In the genomic region with DNA sequence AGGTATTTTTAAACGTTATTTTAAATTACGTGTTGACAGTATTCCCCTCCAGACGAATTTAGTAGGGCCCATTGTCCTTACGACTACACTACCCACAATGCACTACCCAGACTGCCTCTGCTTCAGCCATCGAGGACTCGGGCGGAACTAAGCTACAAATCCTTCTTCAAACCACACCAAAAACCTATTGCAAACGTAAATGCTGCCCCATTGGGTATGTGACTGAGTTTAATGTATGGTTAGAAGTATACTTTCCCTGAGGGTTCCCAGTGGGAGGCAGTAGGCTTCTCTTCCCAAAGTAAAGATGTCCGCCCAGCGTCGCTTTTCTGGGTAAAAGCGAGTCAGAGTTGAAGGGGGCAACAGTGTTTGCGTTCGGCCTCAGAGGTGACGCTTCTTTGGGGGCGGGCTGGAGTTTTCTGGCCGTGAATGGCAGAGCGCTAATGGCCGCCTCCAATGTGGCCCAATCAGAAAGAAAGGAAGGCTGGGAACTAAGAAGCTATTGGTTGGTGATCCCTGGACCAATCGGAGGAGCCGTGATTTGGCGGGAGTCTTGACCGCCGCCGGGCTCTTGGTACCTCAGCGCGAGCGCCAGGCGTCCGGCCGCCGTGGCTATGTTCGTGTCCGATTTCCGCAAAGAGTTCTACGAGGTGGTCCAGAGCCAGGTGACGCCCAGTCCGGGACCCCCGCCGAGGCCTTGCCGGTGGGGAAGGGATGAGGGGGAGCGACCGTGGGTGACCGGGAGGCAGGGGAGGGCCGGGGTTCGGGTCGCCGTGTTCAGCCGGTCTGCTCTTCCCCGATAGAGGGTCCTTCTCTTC, we compare ENCODE assay signal across 1 cellular context.
TF ChIP-seq lines count a peak whose summit lies in the region.

A gene with protein sequence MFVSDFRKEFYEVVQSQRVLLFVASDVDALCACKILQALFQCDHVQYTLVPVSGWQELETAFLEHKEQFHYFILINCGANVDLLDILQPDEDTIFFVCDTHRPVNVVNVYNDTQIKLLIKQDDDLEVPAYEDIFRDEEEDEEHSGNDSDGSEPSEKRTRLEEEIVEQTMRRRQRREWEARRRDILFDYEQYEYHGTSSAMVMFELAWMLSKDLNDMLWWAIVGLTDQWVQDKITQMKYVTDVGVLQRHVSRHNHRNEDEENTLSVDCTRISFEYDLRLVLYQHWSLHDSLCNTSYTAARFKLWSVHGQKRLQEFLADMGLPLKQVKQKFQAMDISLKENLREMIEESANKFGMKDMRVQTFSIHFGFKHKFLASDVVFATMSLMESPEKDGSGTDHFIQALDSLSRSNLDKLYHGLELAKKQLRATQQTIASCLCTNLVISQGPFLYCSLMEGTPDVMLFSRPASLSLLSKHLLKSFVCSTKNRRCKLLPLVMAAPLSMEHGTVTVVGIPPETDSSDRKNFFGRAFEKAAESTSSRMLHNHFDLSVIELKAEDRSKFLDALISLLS (plus strand): TSS at position 563 of the 815 bp plus-strand sequence. CDS start 49 bp downstream, at position 612.

TF ChIP-seq in K562, 482 proteins besides CTCF, POLR2A, EP300 and RAD21 (continued from another document and continues in another):
- TF ChIP-seq, protein P1, sequence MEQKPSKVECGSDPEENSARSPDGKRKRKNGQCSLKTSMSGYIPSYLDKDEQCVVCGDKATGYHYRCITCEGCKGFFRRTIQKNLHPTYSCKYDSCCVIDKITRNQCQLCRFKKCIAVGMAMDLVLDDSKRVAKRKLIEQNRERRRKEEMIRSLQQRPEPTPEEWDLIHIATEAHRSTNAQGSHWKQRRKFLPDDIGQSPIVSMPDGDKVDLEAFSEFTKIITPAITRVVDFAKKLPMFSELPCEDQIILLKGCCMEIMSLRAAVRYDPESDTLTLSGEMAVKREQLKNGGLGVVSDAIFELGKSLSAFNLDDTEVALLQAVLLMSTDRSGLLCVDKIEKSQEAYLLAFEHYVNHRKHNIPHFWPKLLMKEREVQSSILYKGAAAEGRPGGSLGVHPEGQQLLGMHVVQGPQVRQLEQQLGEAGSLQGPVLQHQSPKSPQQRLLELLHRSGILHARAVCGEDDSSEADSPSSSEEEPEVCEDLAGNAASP (IDR thresholded peaks at IDR 0.05), result no peak
- TF ChIP-seq SMAD3 (CRISPR knock-in tag; conservative IDR thresholded peaks at IDR 0.05), result peak; percentile 97
- TF ChIP-seq ZBTB8A (IDR thresholded peaks at IDR 0.05; ENCODE audit: partially characterized antibody), result no peak
- no peak for TF ChIP-seq SMARCB1 (IDR thresholded peaks at IDR 0.05; ENCODE audit: insufficient read length, low read depth)
- TF ChIP-seq STAT6 (CRISPR knock-in tag; IDR thresholded peaks at IDR 0.05), result peak; percentile 99
- TF ChIP-seq ZSCAN32 (CRISPR knock-in tag; IDR thresholded peaks at IDR 0.05), result peak; percentile 83
- no peak for TF ChIP-seq TGIF2 (CRISPR knock-in tag; IDR thresholded peaks at IDR 0.05)
- peak; percentile 99 for TF ChIP-seq RBBP5 (IDR thresholded peaks at IDR 0.05; ENCODE audit: borderline replicate concordance, insufficient read depth, low read length, poor library complexity, severe bottlenecking)
- TF ChIP-seq NFE2 (IDR thresholded peaks at IDR 0.05; ENCODE audit: low read depth), result no peak
- TF ChIP-seq RERE (CRISPR knock-in tag; IDR thresholded peaks at IDR 0.05; ENCODE audit: borderline replicate concordance), result no peak
- TF ChIP-seq KAT2B (IDR thresholded peaks at IDR 0.05; ENCODE audit: low read depth, low read length), result no peak
- TF ChIP-seq, protein P2, sequence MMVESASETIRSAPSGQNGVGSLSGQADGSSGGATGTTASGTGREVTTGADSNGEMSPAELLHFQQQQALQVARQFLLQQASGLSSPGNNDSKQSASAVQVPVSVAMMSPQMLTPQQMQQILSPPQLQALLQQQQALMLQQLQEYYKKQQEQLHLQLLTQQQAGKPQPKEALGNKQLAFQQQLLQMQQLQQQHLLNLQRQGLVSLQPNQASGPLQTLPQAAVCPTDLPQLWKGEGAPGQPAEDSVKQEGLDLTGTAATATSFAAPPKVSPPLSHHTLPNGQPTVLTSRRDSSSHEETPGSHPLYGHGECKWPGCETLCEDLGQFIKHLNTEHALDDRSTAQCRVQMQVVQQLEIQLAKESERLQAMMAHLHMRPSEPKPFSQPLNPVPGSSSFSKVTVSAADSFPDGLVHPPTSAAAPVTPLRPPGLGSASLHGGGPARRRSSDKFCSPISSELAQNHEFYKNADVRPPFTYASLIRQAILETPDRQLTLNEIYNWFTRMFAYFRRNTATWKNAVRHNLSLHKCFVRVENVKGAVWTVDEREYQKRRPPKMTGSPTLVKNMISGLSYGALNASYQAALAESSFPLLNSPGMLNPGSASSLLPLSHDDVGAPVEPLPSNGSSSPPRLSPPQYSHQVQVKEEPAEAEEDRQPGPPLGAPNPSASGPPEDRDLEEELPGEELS (CRISPR knock-in tag; IDR thresholded peaks at IDR 0.05; ENCODE audit: borderline replicate concordance), result no peak
- no peak for TF ChIP-seq FOS (IDR thresholded peaks at IDR 0.05; ENCODE audit: extremely low read depth, insufficient read length)
- no peak for TF ChIP-seq L3MBTL2 (IDR thresholded peaks at IDR 0.05)
- TF ChIP-seq JUND (IDR thresholded peaks at IDR 0.05; ENCODE audit: borderline replicate concordance, low read depth, low read length), result peak; percentile 75
- TF ChIP-seq JUND (tag; IDR thresholded peaks at IDR 0.05; ENCODE audit: borderline replicate concordance, low read depth, low read length), result no peak
- no peak for TF ChIP-seq MNT (conservative IDR thresholded peaks at IDR 0.05)
- no peak for TF ChIP-seq ZNF347 (CRISPR knock-in tag; IDR thresholded peaks at IDR 0.05; ENCODE audit: low read depth)
- TF ChIP-seq, protein P3, sequence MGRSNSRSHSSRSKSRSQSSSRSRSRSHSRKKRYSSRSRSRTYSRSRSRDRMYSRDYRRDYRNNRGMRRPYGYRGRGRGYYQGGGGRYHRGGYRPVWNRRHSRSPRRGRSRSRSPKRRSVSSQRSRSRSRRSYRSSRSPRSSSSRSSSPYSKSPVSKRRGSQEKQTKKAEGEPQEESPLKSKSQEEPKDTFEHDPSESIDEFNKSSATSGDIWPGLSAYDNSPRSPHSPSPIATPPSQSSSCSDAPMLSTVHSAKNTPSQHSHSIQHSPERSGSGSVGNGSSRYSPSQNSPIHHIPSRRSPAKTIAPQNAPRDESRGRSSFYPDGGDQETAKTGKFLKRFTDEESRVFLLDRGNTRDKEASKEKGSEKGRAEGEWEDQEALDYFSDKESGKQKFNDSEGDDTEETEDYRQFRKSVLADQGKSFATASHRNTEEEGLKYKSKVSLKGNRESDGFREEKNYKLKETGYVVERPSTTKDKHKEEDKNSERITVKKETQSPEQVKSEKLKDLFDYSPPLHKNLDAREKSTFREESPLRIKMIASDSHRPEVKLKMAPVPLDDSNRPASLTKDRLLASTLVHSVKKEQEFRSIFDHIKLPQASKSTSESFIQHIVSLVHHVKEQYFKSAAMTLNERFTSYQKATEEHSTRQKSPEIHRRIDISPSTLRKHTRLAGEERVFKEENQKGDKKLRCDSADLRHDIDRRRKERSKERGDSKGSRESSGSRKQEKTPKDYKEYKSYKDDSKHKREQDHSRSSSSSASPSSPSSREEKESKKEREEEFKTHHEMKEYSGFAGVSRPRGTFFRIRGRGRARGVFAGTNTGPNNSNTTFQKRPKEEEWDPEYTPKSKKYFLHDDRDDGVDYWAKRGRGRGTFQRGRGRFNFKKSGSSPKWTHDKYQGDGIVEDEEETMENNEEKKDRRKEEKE (IDR thresholded peaks at IDR 0.05; ENCODE audit: borderline replicate concordance in 1 of 2, control insufficient read depth in 1 of 2, low read depth in 2 of 2, low read length in 1 of 2), result no peak
- TF ChIP-seq MTA3 (IDR thresholded peaks at IDR 0.05; ENCODE audit: borderline replicate concordance), result no peak
- no peak for TF ChIP-seq CHAMP1 (IDR thresholded peaks at IDR 0.05)
